22 cellular contexts compared by ENCODE assay signal in genomic region chr2:109468893-109469292, GRCh38.
"Had no signal": no experiment of that assay in that cellular context is flagged by ENCODE, and none has a peak within 500 bp of the region (broad histone marks: within the 10 kb centered on the region; RNA-seq: fewer than 3 reads in every experiment).

No MANE protein-coding gene starts in this region.

- H3K4me3 Mint-ChIP-seq: activated T-cell treated with anti-CD3 and anti-CD28 coated beads, Interleukin-2, amount 50 U/mL, for 72 hours; immature natural killer cell; mesothelial cell of epicardium; stimulated activated effector memory CD8-positive, alpha-beta T cell treated with anti-CD3 and anti-CD28 coated beads, Interleukin-12 subunit alpha, Interleukin-12 subunit beta, amount 100 ng/mL, for 72 hours had no signal

- H3K36me3 ChIP-seq: brain microvascular endothelial cell, gastroesophageal sphincter, thyroid gland, vagina, WERI-Rb-1 had no signal

- H3K9me3 ChIP-seq: gastroesophageal sphincter, thyroid gland, vagina had no signal

- DNase-seq: activated CD4-positive, alpha-beta T cell treated with anti-CD3 and anti-CD28 coated beads for 1 hour; activated CD8-positive, alpha-beta memory T cell treated with anti-CD3 and anti-CD28 coated beads for 24 hours; activated CD8-positive, alpha-beta memory T cell treated with anti-CD3 and anti-CD28 coated beads, Interleukin-2, amount 50 U/mL, for 48 hours; activated effector memory CD4-positive, alpha-beta T cell treated with anti-CD3 and anti-CD28 coated beads, Interleukin-2, amount 50 U/mL, for 16 hours; activated naive CD4-positive, alpha-beta T cell treated with anti-CD3 and anti-CD28 coated beads, Interleukin-2, amount 50 U/mL, for 16 hours; activated T-cell treated with anti-CD3 and anti-CD28 coated beads, Interleukin-2, amount 50 U/mL, for 72 hours; brain microvascular endothelial cell; cortex of kidney; erythroblast; immature natural killer cell; nucleus accumbens; stimulated activated CD4-positive, alpha-beta T cell treated with anti-CD3 and anti-CD28 coated beads, Interleukin-4, amount 100 ng/mL, for 24 hours; WERI-Rb-1 had no signal

- H3K27me3 ChIP-seq: brain microvascular endothelial cell, gastroesophageal sphincter, thyroid gland, vagina had no signal

- H3K4me1 ChIP-seq: gastroesophageal sphincter had no signal

- H3K27ac ChIP-seq: gastroesophageal sphincter, thyroid gland, vagina, WERI-Rb-1 had no signal

- H3K36me3 Mint-ChIP-seq: immature natural killer cell; mesothelial cell of epicardium; stimulated activated effector memory CD8-positive, alpha-beta T cell treated with anti-CD3 and anti-CD28 coated beads, Interleukin-12 subunit alpha, Interleukin-12 subunit beta, amount 100 ng/mL, for 72 hours had no signal

- H3K4me3 ChIP-seq: gastroesophageal sphincter, lung, skin epidermis, thyroid gland, vagina had no signal

- H3K27ac Mint-ChIP-seq: activated T-cell treated with anti-CD3 and anti-CD28 coated beads, Interleukin-2, amount 50 U/mL, for 72 hours; immature natural killer cell; mesothelial cell of epicardium; progenitor cell of endocrine pancreas; stimulated activated effector memory CD8-positive, alpha-beta T cell treated with anti-CD3 and anti-CD28 coated beads, Interleukin-12 subunit alpha, Interleukin-12 subunit beta, amount 100 ng/mL, for 72 hours had no signal

- H3K9me3 Mint-ChIP-seq: activated T-cell treated with anti-CD3 and anti-CD28 coated beads, Interleukin-2, amount 50 U/mL, for 72 hours; immature natural killer cell; nephron; stimulated activated effector memory CD8-positive, alpha-beta T cell treated with anti-CD3 and anti-CD28 coated beads, Interleukin-12 subunit alpha, Interleukin-12 subunit beta, amount 100 ng/mL, for 72 hours had no signal

- ATAC-seq: activated T-cell treated with anti-CD3 and anti-CD28 coated beads, Interleukin-2, amount 50 U/mL, for 72 hours; gastroesophageal sphincter; stimulated activated effector memory CD8-positive, alpha-beta T cell treated with anti-CD3 and anti-CD28 coated beads, Interleukin-12 subunit alpha, Interleukin-12 subunit beta, amount 100 ng/mL, for 72 hours had no signal
